Comparison of ENCODE assay signal across 8 cellular contexts in the genomic region with DNA sequence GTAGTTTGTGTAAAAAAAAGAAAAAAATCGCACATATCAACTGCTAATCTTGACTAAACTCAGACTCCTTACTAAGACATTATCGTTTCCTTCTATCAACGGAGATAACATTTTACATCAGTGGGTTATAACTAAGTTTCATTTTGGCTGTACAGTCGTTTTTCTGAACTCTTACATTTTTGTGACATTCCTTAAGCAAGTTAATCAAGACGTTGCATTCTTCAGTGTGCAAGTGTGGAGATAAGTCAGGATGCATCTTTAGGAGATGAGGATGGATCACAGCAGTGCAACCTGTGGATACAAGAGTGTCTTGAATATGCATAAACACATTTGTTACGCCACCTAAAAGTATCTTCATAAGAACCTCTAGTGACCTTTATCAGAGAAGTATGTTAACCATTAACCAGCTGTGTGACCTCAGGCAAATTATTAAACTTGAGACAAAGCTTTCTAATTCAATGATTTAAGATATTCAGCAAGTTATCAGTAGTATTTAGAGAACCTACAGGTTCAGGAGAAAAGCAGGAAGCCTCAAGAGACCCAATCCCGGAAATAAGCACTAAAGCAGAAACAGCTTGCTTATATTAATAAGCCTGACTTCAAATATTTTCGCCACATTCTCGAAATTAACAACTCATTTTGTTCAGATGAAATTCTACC. TPM values are rescaled to one million over a fixed set of nuclear protein-coding genes. Genes with fewer than 3 reads are reported as not detected.
DNase-seq lines count a peak whose midpoint lies in the region; ATAC-seq and FAIRE-seq lines count a peak whose summit lies in the region.

No MANE protein-coding gene starts in this region.

- H3K27ac ChIP-seq in ACC112 (ENCODE audit: low read depth, low read length): peak overlapping the region; percentile 42

- H3K79me2 ChIP-seq in ACC112 (ENCODE audit: control insufficient read depth, insufficient read depth, low read length, unreplicated experiment): peaks cover 95% of the 10 kb centered on the region

- H3K4me1 Mint-ChIP-seq in effector memory CD8-positive, alpha-beta T cell (ENCODE audit: low read depth in 2 of 2): peaks cover 34 to 49% of the 10 kb centered on the region in 2 donors
- peaks cover 23 to 69% of the 10 kb centered on the region in 2 donors for H3K4me1 Mint-ChIP-seq in stimulated activated naive B cell treated with anti-CD40 and anti-IgM and Interleukin-4, amounts not matched to agents 10 μg/mL and 1 μg/mL and 100 μg/mL, for 72 hours

- H3K4me3 Mint-ChIP-seq in effector memory CD8-positive, alpha-beta T cell: peak overlapping the region; percentile 84 to 94
- H3K4me3 Mint-ChIP-seq in stimulated activated naive B cell treated with anti-CD40 and anti-IgM and Interleukin-4, amounts not matched to agents 10 μg/mL and 1 μg/mL and 100 μg/mL, for 72 hours: peak overlapping the region; percentile 85 to 86

- no peaks in the 10 kb centered on the region for H3K36me3 ChIP-seq in ACC112 (ENCODE audit: insufficient read depth, low read length)

- peaks cover 6% of the 10 kb centered on the region for H3K36me3 Mint-ChIP-seq in effector memory CD8-positive, alpha-beta T cell (ENCODE audit: insufficient read depth)
- H3K36me3 Mint-ChIP-seq in stimulated activated naive B cell treated with anti-CD40 and anti-IgM and Interleukin-4, amounts not matched to agents 10 μg/mL and 1 μg/mL and 100 μg/mL, for 72 hours: peaks cover 21 to 47% of the 10 kb centered on the region in 2 donors

- H2AFZ ChIP-seq in ACC112 (ENCODE audit: low read length, unreplicated experiment): peak overlapping the region; percentile 55

- no peaks in the 10 kb centered on the region for H3K27me3 Mint-ChIP-seq in effector memory CD8-positive, alpha-beta T cell
- H3K27me3 Mint-ChIP-seq in stimulated activated naive B cell treated with anti-CD40 and anti-IgM and Interleukin-4, amounts not matched to agents 10 μg/mL and 1 μg/mL and 100 μg/mL, for 72 hours: no peaks in the 10 kb centered on the region

- FAIRE-seq in frontal cortex (lab: Jason Lieb, UNC): no peak

- H3K4me1 ChIP-seq in ACC112 (ENCODE audit: control insufficient read depth, insufficient read depth, low read length, unreplicated experiment): peaks cover 32% of the 10 kb centered on the region

- H3K9me3 Mint-ChIP-seq in effector memory CD8-positive, alpha-beta T cell: no peaks in the 10 kb centered on the region
- H3K9me3 Mint-ChIP-seq in stimulated activated naive B cell treated with anti-CD40 and anti-IgM and Interleukin-4, amounts not matched to agents 10 μg/mL and 1 μg/mL and 100 μg/mL, for 72 hours: no peaks in the 10 kb centered on the region

- no peak for DNase-seq in effector memory CD8-positive, alpha-beta T cell
- no peak for DNase-seq in stimulated activated naive B cell treated with anti-CD40 and anti-IgM and Interleukin-4, amounts not matched to agents 10 μg/mL and 1 μg/mL and 100 μg/mL, for 72 hours
- DNase-seq in NCI-H2081 treated with DMSO at 0.1 percent for 48 hours (lab: John Stamatoyannopoulos, UW): no peak
- no peak for DNase-seq in frontal cortex (ENCODE audit: low spot score in 2 of 2)
- DNase-seq in NCI-H1105 (lab: John Stamatoyannopoulos, UW): no peak

- no peaks in the 10 kb centered on the region for H3K27me3 ChIP-seq in ACC112 (ENCODE audit: insufficient read depth, low read length)

- H3K27ac Mint-ChIP-seq in effector memory CD8-positive, alpha-beta T cell: peak overlapping the region; percentile 94 to 97
- H3K27ac Mint-ChIP-seq in stimulated activated naive B cell treated with anti-CD40 and anti-IgM and Interleukin-4, amounts not matched to agents 10 μg/mL and 1 μg/mL and 100 μg/mL, for 72 hours: peak overlapping the region; percentile 88

- H3K4me3 ChIP-seq in ACC112 (ENCODE audit: low read depth, low read length): peak overlapping the region; percentile 75

- peak; percentile 65 for ATAC-seq in GM19025 (IDR thresholded peaks at IDR 0.05; ENCODE audit: low read depth, unreplicated experiment)
- ATAC-seq in HG03521 (IDR thresholded peaks at IDR 0.05; ENCODE audit: unreplicated experiment): peak; percentile 62
- peak; percentile 56 for ATAC-seq in effector memory CD8-positive, alpha-beta T cell (replicated peaks)
- peak; percentile 81 to 93 for ATAC-seq in stimulated activated naive B cell treated with anti-CD40 and anti-IgM and Interleukin-4, amounts not matched to agents 10 μg/mL and 1 μg/mL and 100 μg/mL, for 72 hours (replicated peaks)

RNA-seq across cellular contexts. Expression of a gene that starts 9.4 kb away (rescaled TPM):
- 37.9 TPM for total RNA-seq in frontal cortex

RNA-seq across cellular contexts. Expression of a gene that starts 9.7 kb away (rescaled TPM):
- 4.5 TPM for total RNA-seq in frontal cortex

RNA-seq across cellular contexts. Expression of a gene that starts 38.4 kb away (rescaled TPM):
- total RNA-seq in frontal cortex: 86.0 TPM
